8 cellular contexts compared by ENCODE assay signal in the genomic region with DNA sequence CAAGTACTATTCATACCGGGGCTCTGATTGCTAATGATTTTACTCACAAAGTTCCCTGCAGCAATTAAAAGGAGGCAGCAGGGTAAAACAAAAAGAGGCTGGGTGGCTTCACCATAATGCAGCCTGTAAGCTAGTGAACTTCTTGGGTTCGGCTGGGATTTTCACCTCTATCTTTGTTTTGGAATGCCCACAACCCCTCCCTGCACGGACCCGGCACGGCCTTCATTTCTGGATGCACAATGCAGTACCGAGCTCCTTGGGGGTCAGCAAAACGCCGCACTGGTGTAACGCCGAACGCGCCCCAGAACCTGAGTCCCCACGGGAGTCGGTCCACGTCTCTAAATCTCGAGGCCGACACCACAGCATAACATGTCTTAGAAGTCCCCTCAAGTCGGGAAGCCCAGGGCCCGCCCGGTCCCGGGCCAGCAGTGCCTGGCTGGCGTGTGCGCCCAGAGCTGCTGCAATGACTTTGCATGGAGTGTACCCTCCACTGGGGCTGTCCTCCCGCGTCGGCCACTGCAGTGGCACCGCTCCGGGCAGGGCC. TPM values are rescaled to one million over a fixed set of nuclear protein-coding genes. Genes with fewer than 3 reads are reported as not detected.
DNase-seq lines count a peak whose midpoint lies in the region; ATAC-seq, FAIRE-seq and TF ChIP-seq lines count a peak whose summit lies in the region.

No MANE protein-coding gene starts in this region.

- no peak overlapping the region for H3K27ac Mint-ChIP-seq in activated naive CD8-positive, alpha-beta T cell treated with anti-CD3 and anti-CD28 coated beads, Interleukin-2, amount 50 U/mL, for 24 hours
- H3K27ac Mint-ChIP-seq in stimulated activated naive CD8-positive, alpha-beta T cell treated with anti-CD3 and anti-CD28 coated beads, Interleukin-15, Interleukin-2, amounts not matched to agents 100 ng/mL and 50 ng/mL, for 24 hours = no peak overlapping the region

- peaks cover 17% of the 10 kb centered on the region for H4K20me1 ChIP-seq in keratinocyte (ENCODE audit: control insufficient read depth, extremely low read depth, insufficient read depth, low read length)

- FAIRE-seq in keratinocyte (lab: Jason Lieb, UNC) = no peak

- H3K4me1 ChIP-seq in keratinocyte (ENCODE audit: control insufficient read depth, extremely low read depth, insufficient read depth, low read length) = peaks cover 29% of the 10 kb centered on the region

- peak overlapping the region; percentile 86 for H3K4me3 Mint-ChIP-seq in activated naive CD8-positive, alpha-beta T cell treated with anti-CD3 and anti-CD28 coated beads, Interleukin-2, amount 50 U/mL, for 24 hours
- H3K4me3 Mint-ChIP-seq in stimulated activated naive CD8-positive, alpha-beta T cell treated with anti-CD3 and anti-CD28 coated beads, Interleukin-15, Interleukin-2, amounts not matched to agents 100 ng/mL and 50 ng/mL, for 24 hours = peak overlapping the region; percentile 90

- H3K9me1 ChIP-seq in keratinocyte (ENCODE audit: control insufficient read depth, extremely low read depth, insufficient read depth, low read length) = peaks cover 5% of the 10 kb centered on the region

- H3K36me3 ChIP-seq in keratinocyte (ENCODE audit: control insufficient read depth in 2 of 2, extremely low read depth in 1 of 2, insufficient read depth in 2 of 2, low read length in 2 of 2) = no peaks in the 10 kb centered on the region

- peak overlapping the region; percentile 95 for H3K4me2 ChIP-seq in keratinocyte (ENCODE audit: control insufficient read depth, extremely low read depth, insufficient read depth, low read depth, low read length)

- peak overlapping the region; percentile 44 for H3K27ac ChIP-seq in keratinocyte (ENCODE audit: control insufficient read depth, insufficient read depth, low read length)

- H3K4me3 ChIP-seq in keratinocyte (ENCODE audit: control insufficient read depth in 2 of 3, extremely low read depth in 1 of 3, insufficient read depth in 2 of 3, low read depth in 1 of 3, low read length in 3 of 3) = peak overlapping the region; percentile 84 to 89 (median 84)

- H3K4me1 Mint-ChIP-seq in activated naive CD8-positive, alpha-beta T cell treated with anti-CD3 and anti-CD28 coated beads, Interleukin-2, amount 50 U/mL, for 24 hours = peaks cover 43% of the 10 kb centered on the region
- H3K4me1 Mint-ChIP-seq in stimulated activated naive CD8-positive, alpha-beta T cell treated with anti-CD3 and anti-CD28 coated beads, Interleukin-15, Interleukin-2, amounts not matched to agents 100 ng/mL and 50 ng/mL, for 24 hours (ENCODE audit: low read depth) = peaks cover 46% of the 10 kb centered on the region

- peak; percentile 20 for ATAC-seq in HG03571 (IDR thresholded peaks at IDR 0.05; ENCODE audit: unreplicated experiment)
- ATAC-seq in activated naive CD8-positive, alpha-beta T cell treated with anti-CD3 and anti-CD28 coated beads, Interleukin-2, amount 50 U/mL, for 24 hours = peak; percentile 9

- H2AFZ ChIP-seq in keratinocyte (ENCODE audit: control insufficient read depth, low read length) = peak overlapping the region; percentile 10

- peak overlapping the region; percentile 85 for H3K9ac ChIP-seq in keratinocyte (ENCODE audit: control insufficient read depth, extremely low read depth, insufficient read depth, low read length)

- no peaks in the 10 kb centered on the region for H3K27me3 ChIP-seq in keratinocyte (ENCODE audit: control insufficient read depth, extremely low read depth, insufficient read depth, low read length)

- H3K9me3 Mint-ChIP-seq in activated naive CD8-positive, alpha-beta T cell treated with anti-CD3 and anti-CD28 coated beads, Interleukin-2, amount 50 U/mL, for 24 hours = no peaks in the 10 kb centered on the region
- no peaks in the 10 kb centered on the region for H3K9me3 Mint-ChIP-seq in stimulated activated naive CD8-positive, alpha-beta T cell treated with anti-CD3 and anti-CD28 coated beads, Interleukin-15, Interleukin-2, amounts not matched to agents 100 ng/mL and 50 ng/mL, for 24 hours

- peaks cover 51% of the 10 kb centered on the region for H3K79me2 ChIP-seq in keratinocyte (ENCODE audit: control insufficient read depth, insufficient read depth, low read length)

- no peak for TF ChIP-seq CTCF in keratinocyte (optimal IDR thresholded peaks at IDR 0.05 in 1 of 3, IDR thresholded peaks at IDR 0.05 in 1 of 3, conservative IDR thresholded peaks at IDR 0.05 in 1 of 3; ENCODE audit: extremely low read depth in 1 of 3, insufficient read depth in 2 of 3, low read length in 3 of 3)

- dilution Hi-C loops in keratinocyte (cut with MboI; ENCODE audit: extremely low pct_ligation_motif_present, low sequenced_read_pairs) = no loop called here

- H3K9me3 ChIP-seq in keratinocyte (ENCODE audit: control insufficient read depth, low read depth, low read length) = no peaks in the 10 kb centered on the region

- H3K27me3 Mint-ChIP-seq in activated naive CD8-positive, alpha-beta T cell treated with anti-CD3 and anti-CD28 coated beads, Interleukin-2, amount 50 U/mL, for 24 hours = no peaks in the 10 kb centered on the region
- H3K27me3 Mint-ChIP-seq in stimulated activated naive CD8-positive, alpha-beta T cell treated with anti-CD3 and anti-CD28 coated beads, Interleukin-15, Interleukin-2, amounts not matched to agents 100 ng/mL and 50 ng/mL, for 24 hours = no peaks in the 10 kb centered on the region

- DNase-seq in NCI-H2227 (lab: John Stamatoyannopoulos, UW; ENCODE audit: unreplicated experiment) (peak; percentile 60), NCI-H2227 treated with DMSO at 0.1 percent for 48 hours (lab: John Stamatoyannopoulos, UW) (no peak), keratinocyte (ENCODE audit: low read depth, low spot score) (no peak), HK-2 (ENCODE audit: unreplicated experiment) (no peak), NCI-H1092 treated with DMSO at 0.1 percent for 48 hours (lab: John Stamatoyannopoulos, UW) (no peak)
- no peak for DNase-seq in activated naive CD8-positive, alpha-beta T cell treated with anti-CD3 and anti-CD28 coated beads, Interleukin-2, amount 50 U/mL, for 24 hours

- H3K36me3 Mint-ChIP-seq in activated naive CD8-positive, alpha-beta T cell treated with anti-CD3 and anti-CD28 coated beads, Interleukin-2, amount 50 U/mL, for 24 hours (ENCODE audit: low read depth) = peaks cover 5% of the 10 kb centered on the region
- H3K36me3 Mint-ChIP-seq in stimulated activated naive CD8-positive, alpha-beta T cell treated with anti-CD3 and anti-CD28 coated beads, Interleukin-15, Interleukin-2, amounts not matched to agents 100 ng/mL and 50 ng/mL, for 24 hours (ENCODE audit: low read depth) = peaks cover 16% of the 10 kb centered on the region

RNA-seq across cellular contexts. Expression of a gene that starts 0.8 kb away (rescaled TPM):
- polyA plus RNA-seq in keratinocyte = 8.9 to 12.3 TPM (median 10.9 TPM) in 3 replicates
- 10.9 TPM for polyA plus RNA-seq in keratinocyte (2011; ENCODE audit: low read depth)
- 6.0 and 6.6 TPM in 2 replicates for polyA plus RNA-seq in keratinocyte (2011; cell fraction: cytosol; rRNA removed)
- 31.8 and 35.9 TPM in 2 replicates for polyA plus RNA-seq in keratinocyte (2011; cell fraction: nucleus; rRNA removed)
- polyA plus RNA-seq in keratinocyte (2012; ENCODE audit: low replicate concordance) = 12.5 and 17.3 TPM in 2 replicates
- polyA minus RNA-seq in keratinocyte = 42.0 to 78.1 TPM (median 54.8 TPM) in 3 replicates
- 12.1 TPM for polyA minus RNA-seq in keratinocyte (2011; cell fraction: cytosol; rRNA and poly(A)+ RNA removed)
- 23.6 and 40.3 TPM in 2 replicates for polyA minus RNA-seq in keratinocyte (2011; cell fraction: nucleus; rRNA and poly(A)+ RNA removed)

RNA-seq across cellular contexts. Expression of a gene that starts 15.2 kb away (rescaled TPM):
- polyA plus RNA-seq in keratinocyte = not detected in 3 replicates
- polyA plus RNA-seq in keratinocyte (2011; ENCODE audit: low read depth) = not detected
- not detected in 2 replicates for polyA plus RNA-seq in keratinocyte (2011; cell fraction: cytosol; rRNA removed)
- polyA plus RNA-seq in keratinocyte (2011; cell fraction: nucleus; rRNA removed) = not detected in 2 replicates
- 0.39 TPM in 1 of 2 replicates, not detected in the other for polyA plus RNA-seq in keratinocyte (2012; ENCODE audit: low replicate concordance)
- not detected in 3 replicates for polyA minus RNA-seq in keratinocyte
- not detected for polyA minus RNA-seq in keratinocyte (2011; cell fraction: cytosol; rRNA and poly(A)+ RNA removed)
- polyA minus RNA-seq in keratinocyte (2011; cell fraction: nucleus; rRNA and poly(A)+ RNA removed) = not detected in 2 replicates

RNA-seq across cellular contexts. Expression of a gene that starts 49.0 kb away (rescaled TPM):
- polyA plus RNA-seq in keratinocyte = 14.9 to 22.6 TPM (median 20.6 TPM) in 3 replicates
- polyA plus RNA-seq in keratinocyte (2011; ENCODE audit: low read depth) = 27.6 TPM
- polyA plus RNA-seq in keratinocyte (2011; cell fraction: cytosol; rRNA removed) = 9.1 and 16.9 TPM in 2 replicates
- polyA plus RNA-seq in keratinocyte (2011; cell fraction: nucleus; rRNA removed) = 61.7 and 94.2 TPM in 2 replicates
- polyA plus RNA-seq in keratinocyte (2012; ENCODE audit: low replicate concordance) = 40.0 and 43.0 TPM in 2 replicates
- 25.6 to 54.8 TPM (median 27.0 TPM) in 3 replicates for polyA minus RNA-seq in keratinocyte
- polyA minus RNA-seq in keratinocyte (2011; cell fraction: cytosol; rRNA and poly(A)+ RNA removed) = 32.8 TPM
- polyA minus RNA-seq in keratinocyte (2011; cell fraction: nucleus; rRNA and poly(A)+ RNA removed) = 53.1 and 55.9 TPM in 2 replicates
